28 cellular contexts compared by ENCODE assay signal in genomic region chr6:2147737-2148448, GRCh38.
DNase-seq lines count a peak whose midpoint lies in the region; ATAC-seq and TF ChIP-seq lines count a peak whose summit lies in the region.
"Had no signal": no experiment of that assay in that cellular context is flagged by ENCODE, and none has a peak within 500 bp of the region (broad histone marks: within the 10 kb centered on the region; RNA-seq: fewer than 3 reads in every experiment).

No MANE protein-coding gene starts in this region.

- no peaks in the 10 kb centered on the region for H3K9me3 Mint-ChIP-seq in activated T-cell treated with anti-CD3 and anti-CD28 coated beads, Interleukin-2, amount 50 U/mL, for 4 hours
- H3K9me3 Mint-ChIP-seq: activated CD4-positive, alpha-beta memory T cell treated with anti-CD3 and anti-CD28 coated beads for 36 hours; brain; memory B cell; neural crest cell had no signal

- no peak for TF ChIP-seq CTCF in thoracic aorta (IDR thresholded peaks at IDR 0.05)

- peak overlapping the region in 1 of 2 donors; percentile 4 for H3K27ac ChIP-seq in thoracic aorta
- H3K27ac ChIP-seq: adrenal gland, left lung, SK-N-MC, tibial nerve had no signal

- peaks cover 3% of the 10 kb centered on the region for H3K4me1 Mint-ChIP-seq in activated T-cell treated with anti-CD3 and anti-CD28 coated beads, Interleukin-2, amount 50 U/mL, for 4 hours (ENCODE audit: low read depth)
- H3K4me1 Mint-ChIP-seq: brain, neural crest cell had no signal

- H3K36me3 ChIP-seq in adipocyte (ENCODE audit: control insufficient read depth, insufficient read depth, low read length, severe bottlenecking) (no peaks in the 10 kb centered on the region), thoracic aorta (no peaks in the 10 kb centered on the region)
- H3K36me3 ChIP-seq: adrenal gland, left lung, tibial nerve had no signal

- H3K4me1 ChIP-seq in adipocyte (ENCODE audit: control insufficient read depth, insufficient read depth, low read length) = peaks cover 11% of the 10 kb centered on the region
- peaks cover 6 to 19% of the 10 kb centered on the region in 2 donors for H3K4me1 ChIP-seq in thoracic aorta (ENCODE audit: control insufficient read depth in 1 of 2, low read depth in 2 of 2)
- H3K4me1 ChIP-seq: adrenal gland, left lung had no signal

- no peaks in the 10 kb centered on the region for H3K9me3 ChIP-seq in adipocyte (ENCODE audit: control insufficient read depth, low read length)
- no peaks in the 10 kb centered on the region for H3K9me3 ChIP-seq in thoracic aorta
- H3K9me3 ChIP-seq: adrenal gland, left lung, tibial nerve had no signal

- peak; percentile 68 for DNase-seq in EH (ENCODE audit: low read depth)
- DNase-seq in adipocyte (ENCODE audit: low read depth) = peak; percentile 31
- peak; percentile 48 for DNase-seq in fibroblast of peridontal ligament (ENCODE audit: extremely low read depth)
- DNase-seq in thoracic aorta (ENCODE audit: low spot score) = no peak
- no peak for DNase-seq in activated T-cell treated with anti-CD3 and anti-CD28 coated beads, Interleukin-2, amount 50 U/mL, for 4 hours
- no peak for DNase-seq in T1000 (lab: John Stamatoyannopoulos, UW)
- no peak for DNase-seq in activated CD4-positive, alpha-beta T cell treated with anti-CD3 and anti-CD28 coated beads, Interleukin-2, amount 50 U/mL, for 48 hours
- DNase-seq: activated CD4-positive, alpha-beta memory T cell treated with anti-CD3 and anti-CD28 coated beads for 36 hours; activated naive CD4-positive, alpha-beta T cell; adrenal gland; Calu3; DMS79; head of caudate nucleus; islet precursor cell; left lung; NCI-H1092 treated with DMSO at 0.1 percent for 48 hours; NCI-H187 treated with DMSO at 0.1 percent for 48 hours; NCI-H2171; NCI-H510A; stimulated activated CD4-positive, alpha-beta T cell treated with anti-CD3 and anti-CD28 coated beads, Interleukin-4, amount 100 ng/mL, for 24 hours; T-helper 1 cell had no signal

- peaks cover 14% of the 10 kb centered on the region for H3K36me3 Mint-ChIP-seq in activated T-cell treated with anti-CD3 and anti-CD28 coated beads, Interleukin-2, amount 50 U/mL, for 4 hours (ENCODE audit: insufficient read depth)
- H3K36me3 Mint-ChIP-seq: activated CD4-positive, alpha-beta memory T cell treated with anti-CD3 and anti-CD28 coated beads for 36 hours; brain had no signal

- H3K9ac ChIP-seq in adipocyte (ENCODE audit: low read length) = no peak overlapping the region

- H3K4me3 ChIP-seq in adipocyte (ENCODE audit: low read length) (peak overlapping the region; percentile 48), thoracic aorta (peak overlapping the region; percentile 35)
- H3K4me3 ChIP-seq: adrenal gland, left lung, SK-N-MC, tibial nerve had no signal

- H3K27me3 ChIP-seq in adipocyte (replicated peaks; ENCODE audit: control insufficient read depth, insufficient read depth, low read length) (no peaks in the 10 kb centered on the region), thoracic aorta (replicated peaks; ENCODE audit: insufficient read depth) (no peaks in the 10 kb centered on the region)
- H3K27me3 ChIP-seq: adrenal gland, left lung, tibial nerve had no signal

- H3K27me3 Mint-ChIP-seq in activated T-cell treated with anti-CD3 and anti-CD28 coated beads, Interleukin-2, amount 50 U/mL, for 4 hours (ENCODE audit: low read depth) = no peaks in the 10 kb centered on the region
- H3K27me3 Mint-ChIP-seq: activated CD4-positive, alpha-beta memory T cell treated with anti-CD3 and anti-CD28 coated beads for 36 hours; brain; memory B cell; progenitor cell of endocrine pancreas had no signal

- ATAC-seq in thoracic aorta (ENCODE audit: insufficient number of reproducible peaks, low FRiP score, low read depth) = no peak
- ATAC-seq in activated T-cell treated with anti-CD3 and anti-CD28 coated beads, Interleukin-2, amount 50 U/mL, for 4 hours = no peak
- ATAC-seq: left lung, sciatic nerve had no signal

- no peak overlapping the region for H3K4me3 Mint-ChIP-seq in activated T-cell treated with anti-CD3 and anti-CD28 coated beads, Interleukin-2, amount 50 U/mL, for 4 hours
- H3K4me3 Mint-ChIP-seq: activated CD4-positive, alpha-beta memory T cell treated with anti-CD3 and anti-CD28 coated beads for 36 hours; brain; memory B cell; neural crest cell had no signal

Comparison
In these comparisons a context has a peak if more than half of its experiments do, and no peak if none do; other contexts are left out.
1. DNase-seq: peak in EH (single experiment), adipocyte (single experiment) and fibroblast of peridontal ligament (single experiment); none in thoracic aorta (single experiment), activated T-cell treated with anti-CD3 and anti-CD28 coated beads, Interleukin-2, amount 50 U/mL, for 4 hours (single experiment), T1000 (single experiment) and activated CD4-positive, alpha-beta T cell treated with anti-CD3 and anti-CD28 coated beads, Interleukin-2, amount 50 U/mL, for 48 hours (0 of 2).